ENCODE assay signal across 8 cellular contexts in genomic region chr15:77959094-77959879, GRCh38.
DNase-seq lines count a peak whose midpoint lies in the region; ATAC-seq and TF ChIP-seq lines count a peak whose summit lies in the region.

No MANE protein-coding gene starts in this region.

- no peak overlapping the region for H3K4ac ChIP-seq in trophoblast cell (ENCODE audit: low read depth, low read length)

- no CpG with 5 or more reads among the region's 20 CpGs for WGBS in trophoblast cell (ENCODE audit: extremely low coverage, insufficient coverage, insufficient read length)
- 11 to 15% methylated on average over 15 to 16 of the region's 20 CpGs for WGBS in thyroid gland, 2 donors

- H3K79me1 ChIP-seq in trophoblast cell (ENCODE audit: low read length), result no peaks in the 10 kb centered on the region

- H3K36me3 ChIP-seq in BLaER1 (no peaks in the 10 kb centered on the region), SJSA1 (no peaks in the 10 kb centered on the region), trophoblast cell (ENCODE audit: control insufficient read depth in 1 of 2, insufficient read depth in 2 of 2, low read length in 2 of 2) (no peaks in the 10 kb centered on the region), thyroid gland (no peaks in the 10 kb centered on the region)

- intact Hi-C loops in thyroid gland (cut with DNase I), result loop anchor here (5.0 kb wide), 1 partner anchor 238 kb away; no protein-coding TSS in a partner anchor

- H4K12ac ChIP-seq in trophoblast cell (ENCODE audit: low read depth, low read length), result no peak overlapping the region

- no peak overlapping the region for H3K18ac ChIP-seq in trophoblast cell (ENCODE audit: low read length)

- H2BK12ac ChIP-seq in trophoblast cell (ENCODE audit: low read length), result no peak overlapping the region

- no peak overlapping the region for H4K8ac ChIP-seq in trophoblast cell (ENCODE audit: low read depth, low read length)

- ATAC-seq in GM19372 (IDR thresholded peaks at IDR 0.05; ENCODE audit: low read depth, unreplicated experiment), result peak; percentile 71

- H3K27me3 ChIP-seq in BLaER1, result no peaks in the 10 kb centered on the region
- H3K27me3 ChIP-seq in SJSA1 (replicated peaks), result peaks cover 5% of the 10 kb centered on the region; the same call in 1 of the 2 replicates
- H3K27me3 ChIP-seq in trophoblast cell (ENCODE audit: insufficient read depth, low read length), result no peaks in the 10 kb centered on the region
- no peaks in the 10 kb centered on the region for H3K27me3 ChIP-seq in thyroid gland

- H3K4me1 ChIP-seq in BLaER1 (peaks cover 24% of the 10 kb centered on the region), SJSA1 (replicated peaks) (peaks cover 8% of the 10 kb centered on the region; the same call in 1 of the 2 replicates), trophoblast cell (ENCODE audit: control insufficient read depth in 1 of 2, insufficient read depth in 2 of 2, low read length in 2 of 2) (peaks cover 0 to 2% of the 10 kb centered on the region in 2 experiments), thyroid gland (peaks cover 0 to 6% of the 10 kb centered on the region in 2 donors)

- peak overlapping the region; percentile 73 for H3K4me2 ChIP-seq in BLaER1
- peak overlapping the region; percentile 38 for H3K4me2 ChIP-seq in trophoblast cell (ENCODE audit: low read length)

- no peak overlapping the region for H2BK5ac ChIP-seq in trophoblast cell (ENCODE audit: low read depth, low read length, poor library complexity)

- no peaks in the 10 kb centered on the region for H3K79me2 ChIP-seq in trophoblast cell (ENCODE audit: control insufficient read depth, insufficient read depth, low read length, poor library complexity)

- H4K20me1 ChIP-seq in BLaER1, result no peaks in the 10 kb centered on the region

- H3K9ac ChIP-seq in BLaER1 (no peak overlapping the region), trophoblast cell (ENCODE audit: low read length) (no peak overlapping the region)

- H3K9me3 ChIP-seq in BLaER1 (no peaks in the 10 kb centered on the region), SJSA1 (replicated peaks) (no peaks in the 10 kb centered on the region), trophoblast cell (ENCODE audit: insufficient read depth, low read depth, low read length) (no peaks in the 10 kb centered on the region), thyroid gland (no peaks in the 10 kb centered on the region)

- no peak overlapping the region for H2AK5ac ChIP-seq in trophoblast cell (ENCODE audit: low read length)

- H3K27ac ChIP-seq in BLaER1, result no peak overlapping the region
- no peak overlapping the region for H3K27ac ChIP-seq in SJSA1
- no peak overlapping the region for H3K27ac ChIP-seq in trophoblast cell (ENCODE audit: low read depth, low read length)
- no peak overlapping the region for H3K27ac ChIP-seq in thyroid gland

- DNase-seq in KG1 (lab: John Stamatoyannopoulos, UW) (peak; percentile 58), SJSA1 (ENCODE audit: low read depth in 1 of 2, low spot score in 2 of 2) (peak; percentile 72 to 87), globus pallidus (ENCODE audit: low spot score) (peak; percentile 53), trophoblast cell (peak; percentile 53 to 84), thyroid gland (peak; percentile 71 to 80)
- DNase-seq in activated naive CD4-positive, alpha-beta T cell treated with Interleukin-2 at 50 U/mL for 16 hours, result peak; percentile 79

- peak in 5 of 6 experiments; percentile 82 to 94 (median 90) for TF ChIP-seq CTCF in thyroid gland (IDR thresholded peaks at IDR 0.05)

- TF ChIP-seq POLR2A in thyroid gland (IDR thresholded peaks at IDR 0.05), result no peak

- no peak overlapping the region for H3K23ac ChIP-seq in trophoblast cell (ENCODE audit: low read length)

- H3K14ac ChIP-seq in trophoblast cell (ENCODE audit: low read length), result no peak overlapping the region

- no peak overlapping the region for H2BK120ac ChIP-seq in trophoblast cell (ENCODE audit: insufficient read depth, low read length, poor library complexity)

- H2AFZ ChIP-seq in trophoblast cell (ENCODE audit: insufficient read depth, low read length, poor library complexity), result no peak overlapping the region

- H4K91ac ChIP-seq in trophoblast cell (ENCODE audit: low read depth, low read length), result no peak overlapping the region

- H3K4me3 ChIP-seq in BLaER1 (no peak overlapping the region), SJSA1 (no peak overlapping the region), trophoblast cell (ENCODE audit: low read depth, low read length) (no peak overlapping the region), thyroid gland (replicated peaks in 1 of 3) (no peak overlapping the region)
